ENCODE assay signal across 14 cellular contexts in the genomic region with DNA sequence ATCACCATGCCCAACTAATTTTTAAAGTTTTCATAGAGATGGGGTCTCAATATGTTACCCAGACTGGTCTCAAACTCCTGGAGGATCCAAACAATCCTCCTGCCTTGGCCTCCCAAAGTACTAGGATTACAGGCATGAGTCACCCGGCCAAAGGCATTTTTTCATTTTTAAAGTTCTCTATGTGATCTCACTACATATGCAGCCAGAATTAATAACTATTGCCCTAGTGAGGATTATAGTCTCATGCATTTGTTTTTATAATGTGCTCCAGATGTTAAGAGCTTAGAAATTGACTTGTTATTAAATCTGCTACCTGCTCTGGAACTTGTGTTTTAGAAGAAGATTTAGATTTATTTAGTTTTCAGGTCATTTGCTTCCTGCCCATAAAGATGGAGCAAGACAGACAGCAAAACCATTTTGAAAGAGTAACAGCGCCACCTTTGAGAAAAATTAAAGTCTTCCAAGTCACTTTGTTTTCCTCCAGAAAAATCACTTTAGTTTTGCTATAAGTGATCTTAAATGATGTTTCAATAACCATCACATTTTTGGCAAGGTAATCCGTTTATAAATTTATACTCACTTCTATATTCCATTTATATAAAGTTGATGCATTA.
DNase-seq lines count a peak whose midpoint lies in the region; ATAC-seq, FAIRE-seq and TF ChIP-seq lines count a peak whose summit lies in the region.
"Had no signal": no experiment of that assay in that cellular context is flagged by ENCODE, and none has a peak within 500 bp of the region (broad histone marks: within the 10 kb centered on the region; RNA-seq: fewer than 3 reads in every experiment).

No MANE protein-coding gene starts in this region.

- H3K4me1 Mint-ChIP-seq in type B pancreatic cell (ENCODE audit: unreplicated experiment) = no peaks in the 10 kb centered on the region
- H3K4me1 Mint-ChIP-seq: T-cell had no signal

- intact Hi-C loops in HepG2 (cut with micrococcal nuclease; ENCODE audit: unreplicated experiment) (loop anchor here (10.0 kb wide), 1 partner anchor 84 kb away; a partner anchor contains a TSS), right lobe of liver (cut with DNase I) (no loop called here)

- H3K4me3 ChIP-seq in HepG2 (replicated peaks in 1 of 3; ENCODE audit: insufficient read depth in 1 of 3, low read depth in 2 of 3, low read length in 3 of 3) = no peak overlapping the region
- no peak overlapping the region for H3K4me3 ChIP-seq in right lobe of liver
- no peak overlapping the region for H3K4me3 ChIP-seq in NB4 (ENCODE audit: low read depth, low read length)
- no peak overlapping the region for H3K4me3 ChIP-seq in brain microvascular endothelial cell (ENCODE audit: low read depth, low read length)
- H3K4me3 ChIP-seq: BLaER1 treated with 17β-estradiol and CSF1 and Interleukin-3, amounts not matched to agents 10 nM and 100 nM had no signal

- no TSS peak for BruUV-seq in HepG2 (replicated peaks; lab: Mats Ljungman, UMichigan)

- H3K27me3 ChIP-seq in HepG2 (ENCODE audit: control insufficient read depth in 1 of 2, insufficient read depth in 2 of 2, low read length in 2 of 2) (no peaks in the 10 kb centered on the region), right lobe of liver (no peaks in the 10 kb centered on the region), brain microvascular endothelial cell (replicated peaks) (no peaks in the 10 kb centered on the region)
- H3K27me3 ChIP-seq: BLaER1 treated with 17β-estradiol and CSF1 and Interleukin-3, amounts not matched to agents 10 nM and 100 nM had no signal

- no peak for TF ChIP-seq POLR2A in HepG2 (IDR thresholded peaks at IDR 0.05; ENCODE audit: insufficient read depth in 1 of 2, low read depth in 2 of 2, low read length in 2 of 2)
- TF ChIP-seq POLR2A in right lobe of liver (IDR thresholded peaks at IDR 0.05) = no peak
- no peak for TF ChIP-seq POLR2A in NB4 (IDR thresholded peaks at IDR 0.05; ENCODE audit: extremely low read depth, insufficient read length)

- H3K79me2 ChIP-seq in HepG2 (ENCODE audit: insufficient read depth, low read length) = no peaks in the 10 kb centered on the region

- no peak overlapping the region for H3K9ac ChIP-seq in HepG2 (ENCODE audit: insufficient read depth, low read depth, low read length)
- H3K9ac ChIP-seq: BLaER1 treated with 17β-estradiol and CSF1 and Interleukin-3, amounts not matched to agents 10 nM and 100 nM had no signal

- DNase-seq in HepG2 (ENCODE audit: low spot score) (no peak), right lobe of liver (no peak), NB4 (ENCODE audit: low read depth) (peak; percentile 15), brain microvascular endothelial cell (no peak), type B pancreatic cell (ENCODE audit: extremely low spot score, unreplicated experiment) (no peak), T1000 (lab: John Stamatoyannopoulos, UW) (no peak)
- DNase-seq in activated naive CD4-positive, alpha-beta T cell treated with anti-CD3 and anti-CD28 coated beads, Interleukin-2, amount 50 U/mL, for 16 hours = no peak
- DNase-seq: activated CD4-positive, alpha-beta T cell treated with anti-CD3 and anti-CD28 coated beads, Interleukin-2, amount 50 U/mL, for 48 hours; kidney; stimulated activated naive CD4-positive, alpha-beta T cell; T-cell had no signal

- no peak overlapping the region for H3K4me3 Mint-ChIP-seq in type B pancreatic cell
- H3K4me3 Mint-ChIP-seq: T-cell had no signal

- ATAC-seq in HepG2 (no peak), right lobe of liver (no peak), HG03457 (IDR thresholded peaks at IDR 0.05; ENCODE audit: unreplicated experiment) (no peak)
- ATAC-seq: T-cell had no signal

- no peak overlapping the region for H2AFZ ChIP-seq in HepG2 (ENCODE audit: low read length)

- TF ChIP-seq EP300 in HepG2 (IDR thresholded peaks at IDR 0.05; ENCODE audit: low read depth in 2 of 2, low read length in 2 of 2) (no peak), HepG2 (CRISPR knock-in tag; IDR thresholded peaks at IDR 0.05; ENCODE audit: borderline replicate concordance) (no peak)

- H3K27ac ChIP-seq in HepG2 (ENCODE audit: extremely low read length, insufficient read depth, low read length) (no peak overlapping the region), right lobe of liver (no peak overlapping the region), brain microvascular endothelial cell (no peak overlapping the region)
- H3K27ac ChIP-seq: BLaER1 treated with 17β-estradiol and CSF1 and Interleukin-3, amounts not matched to agents 10 nM and 100 nM had no signal

- POLR2A ChIA-PET in HepG2 (lab: Yijun Ruan, JAX) = no interaction called here

- H4K20me1 ChIP-seq in HepG2 (ENCODE audit: insufficient read depth, low read length) = no peaks in the 10 kb centered on the region

- in situ Hi-C loops in HepG2 (cut with HindIII; ENCODE audit: extremely low pct_ligation_motif_present, low pct_unique_long_range_greater_than_20kb) = no loop called here
- in situ Hi-C loops in brain microvascular endothelial cell (cut with HindIII; ENCODE audit: low pct_ligation_motif_present, low sequenced_read_pairs) = loop anchor here (25.0 kb wide), 1 partner anchor 183 kb away; a partner anchor contains a TSS

- H3K27ac Mint-ChIP-seq in type B pancreatic cell = no peak overlapping the region
- H3K27ac Mint-ChIP-seq: T-cell had no signal

- CTCF ChIA-PET in HepG2 (lab: Yijun Ruan, JAX; ENCODE audit: low intra/inter-chr PET ratio, low total read pairs) = no interaction called here

- H3K36me3 ChIP-seq in HepG2 (replicated peaks in 1 of 2; ENCODE audit: control insufficient read depth in 1 of 2, insufficient read depth in 2 of 2, low read length in 2 of 2) (peaks cover 4 to 17% of the 10 kb centered on the region in 2 experiments), right lobe of liver (peaks cover 0 to 16% (median 6%) of the 10 kb centered on the region in 4 donors), brain microvascular endothelial cell (replicated peaks) (peaks cover 10% of the 10 kb centered on the region)

- no peaks in the 10 kb centered on the region for H3K27me3 Mint-ChIP-seq in type B pancreatic cell
- H3K27me3 Mint-ChIP-seq: T-cell had no signal

- H3K4me1 ChIP-seq in HepG2 (ENCODE audit: insufficient read depth, low read length) (no peaks in the 10 kb centered on the region), right lobe of liver (no peaks in the 10 kb centered on the region)

- no peak for TF ChIP-seq CTCF in HepG2 (CRISPR knock-in tag; IDR thresholded peaks at IDR 0.05)
- TF ChIP-seq CTCF in right lobe of liver (IDR thresholded peaks at IDR 0.05) = no peak
- no peak for TF ChIP-seq CTCF in NB4 (IDR thresholded peaks at IDR 0.05; ENCODE audit: low read depth, low read length)
- TF ChIP-seq CTCF in brain microvascular endothelial cell (IDR thresholded peaks at IDR 0.05; ENCODE audit: low read depth, low read length, missing control alignments) = peak; percentile 6
- TF ChIP-seq CTCF in type B pancreatic cell (conservative IDR thresholded peaks at IDR 0.05) = peak; percentile 28

- FAIRE-seq in HepG2 (lab: Jason Lieb, UNC) = no peak
- FAIRE-seq: GM12891, kidney had no signal

- TF ChIP-seq RAD21 in HepG2 (CRISPR knock-in tag; IDR thresholded peaks at IDR 0.05) = no peak

- no peaks in the 10 kb centered on the region for H3K9me3 Mint-ChIP-seq in type B pancreatic cell
- H3K9me3 Mint-ChIP-seq: T-cell had no signal

- no peaks in the 10 kb centered on the region for H3K36me3 Mint-ChIP-seq in type B pancreatic cell

- WGBS in HepG2 (ENCODE audit: low lambda C conversion rate) = 94% methylated on average over 3 of the region's 3 CpGs
- WGBS in right lobe of liver (ENCODE audit: insufficient coverage, low coverage, low lambda C conversion rate, missing lambda C conversion rate) = 95% methylated on average over 3 of the region's 3 CpGs

- H3K9me3 ChIP-seq in HepG2 (ENCODE audit: low read length) (no peaks in the 10 kb centered on the region), right lobe of liver (no peaks in the 10 kb centered on the region)
- H3K9me3 ChIP-seq: BLaER1 treated with 17β-estradiol and CSF1 and Interleukin-3, amounts not matched to agents 10 nM and 100 nM had no signal

- no peak overlapping the region for H3K4me2 ChIP-seq in HepG2 (ENCODE audit: low read depth, low read length)
- H3K4me2 ChIP-seq: BLaER1 treated with 17β-estradiol and CSF1 and Interleukin-3, amounts not matched to agents 10 nM and 100 nM had no signal

TF ChIP-seq in HepG2, 621 proteins besides CTCF, POLR2A, EP300 and RAD21:
- TF ChIP-seq, protein P1, sequence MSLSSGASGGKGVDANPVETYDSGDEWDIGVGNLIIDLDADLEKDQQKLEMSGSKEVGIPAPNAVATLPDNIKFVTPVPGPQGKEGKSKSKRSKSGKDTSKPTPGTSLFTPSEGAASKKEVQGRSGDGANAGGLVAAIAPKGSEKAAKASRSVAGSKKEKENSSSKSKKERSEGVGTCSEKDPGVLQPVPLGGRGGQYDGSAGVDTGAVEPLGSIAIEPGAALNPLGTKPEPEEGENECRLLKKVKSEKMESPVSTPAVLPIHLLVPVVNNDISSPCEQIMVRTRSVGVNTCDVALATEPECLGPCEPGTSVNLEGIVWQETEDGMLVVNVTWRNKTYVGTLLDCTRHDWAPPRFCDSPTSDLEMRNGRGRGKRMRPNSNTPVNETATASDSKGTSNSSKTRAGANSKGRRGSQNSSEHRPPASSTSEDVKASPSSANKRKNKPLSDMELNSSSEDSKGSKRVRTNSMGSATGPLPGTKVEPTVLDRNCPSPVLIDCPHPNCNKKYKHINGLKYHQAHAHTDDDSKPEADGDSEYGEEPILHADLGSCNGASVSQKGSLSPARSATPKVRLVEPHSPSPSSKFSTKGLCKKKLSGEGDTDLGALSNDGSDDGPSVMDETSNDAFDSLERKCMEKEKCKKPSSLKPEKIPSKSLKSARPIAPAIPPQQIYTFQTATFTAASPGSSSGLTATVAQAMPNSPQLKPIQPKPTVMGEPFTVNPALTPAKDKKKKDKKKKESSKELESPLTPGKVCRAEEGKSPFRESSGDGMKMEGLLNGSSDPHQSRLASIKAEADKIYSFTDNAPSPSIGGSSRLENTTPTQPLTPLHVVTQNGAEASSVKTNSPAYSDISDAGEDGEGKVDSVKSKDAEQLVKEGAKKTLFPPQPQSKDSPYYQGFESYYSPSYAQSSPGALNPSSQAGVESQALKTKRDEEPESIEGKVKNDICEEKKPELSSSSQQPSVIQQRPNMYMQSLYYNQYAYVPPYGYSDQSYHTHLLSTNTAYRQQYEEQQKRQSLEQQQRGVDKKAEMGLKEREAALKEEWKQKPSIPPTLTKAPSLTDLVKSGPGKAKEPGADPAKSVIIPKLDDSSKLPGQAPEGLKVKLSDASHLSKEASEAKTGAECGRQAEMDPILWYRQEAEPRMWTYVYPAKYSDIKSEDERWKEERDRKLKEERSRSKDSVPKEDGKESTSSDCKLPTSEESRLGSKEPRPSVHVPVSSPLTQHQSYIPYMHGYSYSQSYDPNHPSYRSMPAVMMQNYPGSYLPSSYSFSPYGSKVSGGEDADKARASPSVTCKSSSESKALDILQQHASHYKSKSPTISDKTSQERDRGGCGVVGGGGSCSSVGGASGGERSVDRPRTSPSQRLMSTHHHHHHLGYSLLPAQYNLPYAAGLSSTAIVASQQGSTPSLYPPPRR (CRISPR knock-in tag; IDR thresholded peaks at IDR 0.05; ENCODE audit: borderline replicate concordance) = no peak
- TF ChIP-seq STAG1 (CRISPR knock-in tag; IDR thresholded peaks at IDR 0.05) = peak; percentile 46; the same call in 1 of the 2 replicates

Comparison
In these comparisons a context has a peak if more than half of its experiments do, and no peak if none do; other contexts are left out.
1. CTCF ChIP-seq: peak in brain microvascular endothelial cell (single experiment) and type B pancreatic cell (single experiment); none in HepG2 (single experiment), right lobe of liver (0 of 4) and NB4 (single experiment).